32 cellular contexts compared by ENCODE assay signal in genomic region chr12:63208956-63209355, GRCh38. TPM values are rescaled to one million over a fixed set of nuclear protein-coding genes. Genes with fewer than 3 reads are reported as not detected.
"Had no signal": no experiment of that assay in that cellular context is flagged by ENCODE, and none has a peak within 500 bp of the region (broad histone marks: within the 10 kb centered on the region; RNA-seq: fewer than 3 reads in every experiment).

No MANE protein-coding gene starts in this region.

- H3K36me3 Mint-ChIP-seq: activated CD8-positive, alpha-beta memory T cell treated with anti-CD3 and anti-CD28 coated beads, Interleukin-2, amount 10 ng/mL, durations not matched to agents 7 days and 5 days; activated naive CD4-positive, alpha-beta T cell treated with anti-CD3 and anti-CD28 coated beads, Interleukin-2, amount 50 U/mL, for 72 hours; T-cell had no signal

- H3K27me3 Mint-ChIP-seq: activated B cell treated with CpG ODN at 0.5 μM for 24 hours; activated CD4-positive, alpha-beta T cell treated with anti-CD3 and anti-CD28 coated beads, Interleukin-2, amount 10 ng/mL, durations not matched to agents 24 days and 14 days; activated CD8-positive, alpha-beta memory T cell treated with anti-CD3 and anti-CD28 coated beads, Interleukin-2, amount 10 ng/mL, durations not matched to agents 7 days and 5 days; activated naive CD8-positive, alpha-beta T cell treated with anti-CD3 and anti-CD28 coated beads, Interleukin-2, amount 50 U/mL, for 24 hours; activated T-cell treated with anti-CD3 and anti-CD28 coated beads, Interleukin-2, amount 50 U/mL, for 24 hours; central memory CD8-positive, alpha-beta T cell; T-cell had no signal

- H3K9me3 Mint-ChIP-seq: activated B cell treated with CpG ODN at 0.5 μM for 24 hours; activated CD4-positive, alpha-beta T cell treated with anti-CD3 and anti-CD28 coated beads, Interleukin-2, amount 10 ng/mL, durations not matched to agents 24 days and 14 days; activated naive CD8-positive, alpha-beta T cell treated with anti-CD3 and anti-CD28 coated beads, Interleukin-2, amount 50 U/mL, for 24 hours; activated T-cell treated with anti-CD3 and anti-CD28 coated beads, Interleukin-2, amount 50 U/mL, for 24 hours; activated T-helper 1 cell treated with anti-CD3 and anti-CD28 coated beads, Interleukin-12 subunit alpha, Interleukin-12 subunit beta, Interleukin-2, Interleukin-4 antibody, amounts not matched to agents 30 ng/mL and 10 ng/mL and 1 ng/mL, durations not matched to agents 14 hours and 24 hours and 36 hours had no signal

- H3K4me1 Mint-ChIP-seq: activated B cell treated with CpG ODN at 0.5 μM for 24 hours; activated CD4-positive, alpha-beta T cell treated with anti-CD3 and anti-CD28 coated beads, Interleukin-2, amount 10 ng/mL, durations not matched to agents 24 days and 14 days; activated CD8-positive, alpha-beta memory T cell treated with anti-CD3 and anti-CD28 coated beads, Interleukin-2, amount 10 ng/mL, durations not matched to agents 7 days and 5 days; activated naive CD8-positive, alpha-beta T cell treated with anti-CD3 and anti-CD28 coated beads, Interleukin-2, amount 50 U/mL, for 24 hours; central memory CD8-positive, alpha-beta T cell; T-cell had no signal

- DNase-seq: activated B cell treated with CpG ODN at 0.5 μM for 24 hours; activated CD4-positive, alpha-beta T cell treated with anti-CD3 and anti-CD28 coated beads for 1 hour; activated CD4-positive, alpha-beta T cell treated with anti-CD3 and anti-CD28 coated beads, Interleukin-2, amount 10 ng/mL, durations not matched to agents 24 days and 14 days; activated CD4-positive, alpha-beta T cell treated with anti-CD3 and anti-CD28 coated beads, Interleukin-2, amount 50 U/mL, for 48 hours; activated CD8-positive, alpha-beta memory T cell treated with anti-CD3 and anti-CD28 coated beads, Interleukin-2, amount 10 ng/mL, durations not matched to agents 7 days and 5 days; activated effector memory CD4-positive, alpha-beta T cell treated with Interleukin-2 at 50 U/mL for 16 hours; activated naive CD4-positive, alpha-beta T cell; activated naive CD8-positive, alpha-beta T cell treated with anti-CD3 and anti-CD28 coated beads, Interleukin-2, amount 50 U/mL, for 24 hours; activated T-cell treated with anti-CD3 and anti-CD28 coated beads, Interleukin-2, amount 50 U/mL, for 24 hours; amygdala; KBM-7; NCI-H1092 treated with DMSO at 0.1 percent for 48 hours; NCI-H1417 treated with DMSO at 0.1 percent for 48 hours; NCI-H1694 treated with DMSO at 0.1 percent for 48 hours; NCI-H2029 treated with DMSO at 0.1 percent for 48 hours; NCI-H345; NCI-H510A; NCI-H526 treated with DMSO at 0.1 percent for 48 hours; NCI-H82; OCI-M1; RPMI8226; T-cell; T-helper 2 cell; T1000 had no signal

- H3K27ac Mint-ChIP-seq: activated B cell treated with CpG ODN at 0.5 μM for 24 hours; activated CD4-positive, alpha-beta T cell treated with anti-CD3 and anti-CD28 coated beads, Interleukin-2, amount 10 ng/mL, durations not matched to agents 24 days and 14 days; activated CD8-positive, alpha-beta memory T cell treated with anti-CD3 and anti-CD28 coated beads, Interleukin-2, amount 10 ng/mL, durations not matched to agents 7 days and 5 days; activated naive CD4-positive, alpha-beta T cell treated with anti-CD3 and anti-CD28 coated beads, Interleukin-2, amount 50 U/mL, for 72 hours; activated naive CD8-positive, alpha-beta T cell treated with anti-CD3 and anti-CD28 coated beads, Interleukin-2, amount 50 U/mL, for 24 hours; activated T-cell treated with anti-CD3 and anti-CD28 coated beads, Interleukin-2, amount 50 U/mL, for 24 hours; activated T-helper 1 cell treated with anti-CD3 and anti-CD28 coated beads, Interleukin-12 subunit alpha, Interleukin-12 subunit beta, Interleukin-2, Interleukin-4 antibody, amounts not matched to agents 30 ng/mL and 10 ng/mL and 1 ng/mL, durations not matched to agents 14 hours and 24 hours and 36 hours; T-cell had no signal

- H3K27ac ChIP-seq: SK-N-MC had no signal

- H3K4me3 ChIP-seq: SK-N-MC had no signal

- ATAC-seq: activated CD8-positive, alpha-beta memory T cell treated with anti-CD3 and anti-CD28 coated beads, Interleukin-2, amount 10 ng/mL, durations not matched to agents 7 days and 5 days; activated naive CD4-positive, alpha-beta T cell treated with anti-CD3 and anti-CD28 coated beads, Interleukin-2, amount 50 U/mL, for 72 hours; activated naive CD8-positive, alpha-beta T cell treated with anti-CD3 and anti-CD28 coated beads, Interleukin-2, amount 50 U/mL, for 24 hours; Panc1; Right ventricle myocardium inferior; T-cell had no signal

- H3K4me3 Mint-ChIP-seq: activated B cell treated with CpG ODN at 0.5 μM for 24 hours; activated CD4-positive, alpha-beta T cell treated with anti-CD3 and anti-CD28 coated beads, Interleukin-2, amount 10 ng/mL, durations not matched to agents 24 days and 14 days; activated CD8-positive, alpha-beta memory T cell treated with anti-CD3 and anti-CD28 coated beads, Interleukin-2, amount 10 ng/mL, durations not matched to agents 7 days and 5 days; activated naive CD8-positive, alpha-beta T cell treated with anti-CD3 and anti-CD28 coated beads, Interleukin-2, amount 50 U/mL, for 24 hours; activated T-cell treated with anti-CD3 and anti-CD28 coated beads, Interleukin-2, amount 50 U/mL, for 24 hours; activated T-helper 1 cell treated with anti-CD3 and anti-CD28 coated beads, Interleukin-12 subunit alpha, Interleukin-12 subunit beta, Interleukin-2, Interleukin-4 antibody, amounts not matched to agents 30 ng/mL and 10 ng/mL and 1 ng/mL, durations not matched to agents 14 hours and 24 hours and 36 hours; central memory CD8-positive, alpha-beta T cell; T-cell had no signal

RNA-seq across cellular contexts. Expression of gene AVPR1A, which starts 58.0 kb away (rescaled TPM):
- total RNA-seq: activated B cell treated with CpG ODN at 0.5 μM for 24 hours; activated CD4-positive, alpha-beta T cell treated with anti-CD3 and anti-CD28 coated beads, Interleukin-2, amount 10 ng/mL, durations not matched to agents 24 days and 14 days; activated CD8-positive, alpha-beta memory T cell treated with anti-CD3 and anti-CD28 coated beads, Interleukin-2, amount 10 ng/mL, durations not matched to agents 7 days and 5 days; activated naive CD4-positive, alpha-beta T cell treated with anti-CD3 and anti-CD28 coated beads, Interleukin-2, amount 50 U/mL, for 72 hours; activated T-helper 1 cell treated with anti-CD3 and anti-CD28 coated beads, Interleukin-12 subunit alpha, Interleukin-12 subunit beta, Interleukin-2, Interleukin-4 antibody, amounts not matched to agents 30 ng/mL and 10 ng/mL and 1 ng/mL, durations not matched to agents 14 hours and 24 hours and 36 hours; LHCN-M2; M059J had no signal
